In genomic region chr6:134605034-134605433, GRCh38 we compare ENCODE assay signal across 21 cellular contexts.
"Had no signal": no experiment of that assay in that cellular context is flagged by ENCODE, and none has a peak within 500 bp of the region (broad histone marks: within the 10 kb centered on the region; RNA-seq: fewer than 3 reads in every experiment).

No MANE protein-coding gene starts in this region.

- H3K9ac ChIP-seq: KMS-11 had no signal

- FAIRE-seq: HepG2 had no signal

- H3K4me2 ChIP-seq: KMS-11 had no signal

- H3K4me1 ChIP-seq: SJCRH30 had no signal

- H3K27me3 ChIP-seq: SJCRH30 had no signal

- H3K4me3 ChIP-seq: SJCRH30 had no signal

- H3K36me3 ChIP-seq: SJCRH30 had no signal

- DNase-seq: IMR-90; Kasumi-1; MM.1S; NCI-H1105; NCI-H1417; NCI-H1436 treated with DMSO at 0.1 percent for 48 hours; NCI-H1694; NCI-H187 treated with DMSO at 0.1 percent for 48 hours; NCI-H2081; NCI-H2107; NCI-H526; NK-92 treated with Interleukin-12 subunit alpha and Interleukin-12 subunit beta, amount 100 ng/mL, for 24 hours; PC-3; SHP77 treated with DMSO at 0.1 percent for 48 hours; SJCRH30; T-helper 1 cell had no signal

- ATAC-seq: HepG2, Panc1, PC-3, SK-N-SH treated with all-trans-retinoic acid at 6 μM for 48 hours had no signal

- H3K27ac ChIP-seq: KMS-11, RWPE1, SJCRH30 had no signal

- H3K9me3 ChIP-seq: SJCRH30 had no signal
